ENCODE assay signal across 1 cellular context in genomic region chr6:35694462-35694861, GRCh38.
A peak's percentile ranks its signal among the peaks of the same experiment; 100 is the strongest.
TF ChIP-seq lines count a peak whose summit lies in the region.

No MANE protein-coding gene starts in this region.

TF ChIP-seq in HEK293, 187 proteins besides CTCF, POLR2A, EP300 and RAD21 (continued from another document and continues in another):
- TF ChIP-seq KLF17 (tag by site-specific recombination; IDR thresholded peaks at IDR 0.05) (no peak), ZNF621 (tag by site-specific recombination; IDR thresholded peaks at IDR 0.05) (no peak), ZNF785 (tag by site-specific recombination; IDR thresholded peaks at IDR 0.05) (no peak), SCRT1 (tag by site-specific recombination; IDR thresholded peaks at IDR 0.05; ENCODE audit: borderline replicate concordance) (no peak), ZNF280C (tag by site-specific recombination; IDR thresholded peaks at IDR 0.05) (no peak), ZNF248 (tag by site-specific recombination; IDR thresholded peaks at IDR 0.05) (0 out of 2 replicates have a peak, but pooled peaks have one; percentile 22), ZNF394 (tag by site-specific recombination; IDR thresholded peaks at IDR 0.05; ENCODE audit: borderline replicate concordance) (no peak; the same call in 1 of the 2 replicates), GLIS2 (tag by site-specific recombination; IDR thresholded peaks at IDR 0.05) (no peak), ZNF114 (tag by site-specific recombination; IDR thresholded peaks at IDR 0.05) (no peak), ZSCAN23 (tag by site-specific recombination; IDR thresholded peaks at IDR 0.05) (no peak), GFI1B (tag by site-specific recombination; IDR thresholded peaks at IDR 0.05) (peak; percentile 74), TRIM28 (IDR thresholded peaks at IDR 0.05; ENCODE audit: borderline replicate concordance, low read length) (peak; percentile 50; the same call in 1 of the 2 replicates), ZNF654 (tag by site-specific recombination; IDR thresholded peaks at IDR 0.05; ENCODE audit: low read depth) (no peak), ZNF274 (IDR thresholded peaks at IDR 0.05; ENCODE audit: low read length) (no peak), ZNF274 (tag by site-specific recombination; IDR thresholded peaks at IDR 0.05; ENCODE audit: borderline replicate concordance) (no peak), ZBTB44 (tag by site-specific recombination; IDR thresholded peaks at IDR 0.05) (no peak), PRDM10 (tag by site-specific recombination; IDR thresholded peaks at IDR 0.05) (no peak), ZNF366 (tag by site-specific recombination; conservative IDR thresholded peaks at IDR 0.05) (no peak), ZBTB17 (tag by site-specific recombination; IDR thresholded peaks at IDR 0.05) (peak; percentile 47; the same call in 1 of the 2 replicates), HOXD13 (CRISPR knock-in tag; IDR thresholded peaks at IDR 0.05; ENCODE audit: borderline replicate concordance) (no peak), ZNF529 (tag by site-specific recombination; IDR thresholded peaks at IDR 0.05; ENCODE audit: insufficient replicate concordance) (peak; percentile 31), ZBTB20 (tag by site-specific recombination; IDR thresholded peaks at IDR 0.05) (no peak), ZNF280D (tag by site-specific recombination; IDR thresholded peaks at IDR 0.05) (0 out of 2 replicates have a peak, but pooled peaks have one; percentile 42), ZBTB1 (tag by site-specific recombination; IDR thresholded peaks at IDR 0.05) (no peak), ZSCAN16 (tag by site-specific recombination; IDR thresholded peaks at IDR 0.05) (no peak), ZNF624 (tag by site-specific recombination; IDR thresholded peaks at IDR 0.05) (no peak), ZNF423 (tag by site-specific recombination; IDR thresholded peaks at IDR 0.05) (no peak), ZNF792 (tag by site-specific recombination; IDR thresholded peaks at IDR 0.05) (no peak), ZNF169 (tag by site-specific recombination; IDR thresholded peaks at IDR 0.05) (no peak), HIC1 (tag by site-specific recombination; IDR thresholded peaks at IDR 0.05) (no peak), RBAK (tag by site-specific recombination; IDR thresholded peaks at IDR 0.05) (no peak), ZFP69B (tag by site-specific recombination; IDR thresholded peaks at IDR 0.05) (no peak), ZNF830 (tag by site-specific recombination; IDR thresholded peaks at IDR 0.05; ENCODE audit: low read depth) (no peak), ZNF776 (tag by site-specific recombination; IDR thresholded peaks at IDR 0.05; ENCODE audit: borderline replicate concordance) (no peak), SALL2 (tag by site-specific recombination; IDR thresholded peaks at IDR 0.05; ENCODE audit: borderline replicate concordance) (no peak), OSR2 (tag by site-specific recombination; IDR thresholded peaks at IDR 0.05) (0 out of 2 replicates have a peak, but pooled peaks have one; percentile 9), KLF8 (tag by site-specific recombination; IDR thresholded peaks at IDR 0.05) (0 out of 2 replicates have a peak, but pooled peaks have one; percentile 39), ZNF843 (tag by site-specific recombination; IDR thresholded peaks at IDR 0.05) (no peak), SCRT2 (tag by site-specific recombination; IDR thresholded peaks at IDR 0.05) (no peak), ZNF473 (tag by site-specific recombination; IDR thresholded peaks at IDR 0.05) (no peak), ZNF341 (tag by site-specific recombination; IDR thresholded peaks at IDR 0.05; ENCODE audit: low read depth) (no peak), ZFP41 (tag by site-specific recombination; IDR thresholded peaks at IDR 0.05; ENCODE audit: borderline replicate concordance) (no peak), ZNF747 (tag by site-specific recombination; IDR thresholded peaks at IDR 0.05) (no peak), BCL11A (tag by site-specific recombination; IDR thresholded peaks at IDR 0.05; ENCODE audit: low read depth) (no peak), ZNF580 (tag by site-specific recombination; IDR thresholded peaks at IDR 0.05) (no peak), ZNF19 (tag by site-specific recombination; IDR thresholded peaks at IDR 0.05; ENCODE audit: low read depth) (no peak), ZNF155 (tag by site-specific recombination; IDR thresholded peaks at IDR 0.05) (0 out of 2 replicates have a peak, but pooled peaks have one; percentile 81), ZNF488 (tag by site-specific recombination; IDR thresholded peaks at IDR 0.05) (no peak), ZBTB7A (tag by site-specific recombination; IDR thresholded peaks at IDR 0.05; ENCODE audit: low read depth) (no peak), ZNF449 (tag by site-specific recombination; IDR thresholded peaks at IDR 0.05) (no peak), ZNF707 (tag by site-specific recombination; IDR thresholded peaks at IDR 0.05) (no peak), ZNF544 (tag by site-specific recombination; IDR thresholded peaks at IDR 0.05) (no peak)
